Comparison of ENCODE assay signal across 13 cellular contexts in the genomic region with DNA sequence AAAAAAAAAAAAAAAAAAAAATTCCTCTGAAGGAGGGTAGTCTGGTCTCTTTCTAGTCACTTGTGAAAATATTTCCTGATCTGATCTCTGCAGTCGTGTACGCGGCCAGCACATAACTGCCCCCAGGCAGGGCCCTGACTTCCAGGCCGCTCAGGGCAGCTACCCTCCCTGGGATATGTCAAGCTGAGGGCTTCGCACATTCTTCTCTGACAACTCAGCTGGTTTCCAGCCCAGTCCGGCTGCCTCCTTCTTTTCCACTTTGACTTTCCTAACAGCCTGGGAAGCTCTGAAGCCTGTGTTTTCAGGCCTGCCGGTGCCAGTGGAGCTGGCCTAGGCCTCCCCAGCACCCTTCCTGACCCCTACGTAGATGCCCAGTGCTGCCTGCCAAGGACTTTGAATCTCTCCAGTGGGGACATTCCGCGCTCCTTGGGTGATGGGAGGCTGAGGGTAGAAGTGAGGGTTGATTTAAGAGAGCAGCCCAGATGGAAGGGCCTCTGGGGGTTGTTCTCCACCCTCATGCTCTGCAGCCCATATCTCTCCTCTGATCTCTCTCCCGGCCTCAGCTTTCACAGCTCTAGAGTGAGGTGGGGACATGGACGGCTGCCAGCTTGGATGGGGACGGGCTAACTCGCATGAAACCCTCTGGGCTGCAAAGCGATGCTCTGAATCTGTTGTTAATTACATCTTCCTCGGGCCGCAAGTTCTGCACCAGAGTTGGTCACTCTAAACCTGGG. TPM values are rescaled to one million over a fixed set of nuclear protein-coding genes. Genes with fewer than 3 reads are reported as not detected.
DNase-seq lines count a peak whose midpoint lies in the region; ATAC-seq, FAIRE-seq and TF ChIP-seq lines count a peak whose summit lies in the region.
"Had no signal": no experiment of that assay in that cellular context is flagged by ENCODE, and none has a peak within 500 bp of the region (broad histone marks: within the 10 kb centered on the region; RNA-seq: fewer than 3 reads in every experiment).

No MANE protein-coding gene starts in this region.

- H3K27ac ChIP-seq in astrocyte (ENCODE audit: low read depth, low read length): peak overlapping the region; percentile 84
- H3K27ac ChIP-seq in right atrium auricular region: peak overlapping the region; percentile 68 to 77

- H3K4me1 Mint-ChIP-seq in astrocyte (ENCODE audit: low read depth, unreplicated experiment): peaks cover 72% of the 10 kb centered on the region
- no peaks in the 10 kb centered on the region for H3K4me1 Mint-ChIP-seq in natural killer cell treated with Interleukin-12 subunit alpha and Interleukin-12 subunit beta and Interleukin-15 and Interleukin-18, amount 100 ng/mL, for 72 hours (ENCODE audit: low read depth in 2 of 2)

- peak overlapping the region; percentile 96 for H3K27ac Mint-ChIP-seq in astrocyte (ENCODE audit: unreplicated experiment)
- no peak overlapping the region for H3K27ac Mint-ChIP-seq in natural killer cell treated with Interleukin-12 subunit alpha and Interleukin-12 subunit beta and Interleukin-15 and Interleukin-18, amount 100 ng/mL, for 72 hours

- H4K20me1 ChIP-seq in astrocyte (ENCODE audit: insufficient read depth, low read length): peaks cover 96% of the 10 kb centered on the region

- FAIRE-seq in astrocyte (lab: Jason Lieb, UNC): peak; percentile 73
- FAIRE-seq: colon, G401.6 had no signal

- H3K36me3 Mint-ChIP-seq in astrocyte (ENCODE audit: low read depth, unreplicated experiment): peaks cover 51% of the 10 kb centered on the region
- H3K36me3 Mint-ChIP-seq in natural killer cell treated with Interleukin-12 subunit alpha and Interleukin-12 subunit beta and Interleukin-15 and Interleukin-18, amount 100 ng/mL, for 72 hours: no peaks in the 10 kb centered on the region

- ATAC-seq in natural killer cell treated with Interleukin-12 subunit alpha and Interleukin-12 subunit beta and Interleukin-15 and Interleukin-18, amount 100 ng/mL, for 72 hours: no peak
- no peak for ATAC-seq in HG02970 (IDR thresholded peaks at IDR 0.05; ENCODE audit: low FRiP score, unreplicated experiment)

- H3K9ac ChIP-seq in astrocyte (ENCODE audit: low read length) (peak overlapping the region; percentile 77), skeletal muscle satellite cell (ENCODE audit: low read depth, low read length) (peak overlapping the region; percentile 86)

- H3K27me3 Mint-ChIP-seq in astrocyte (ENCODE audit: low read depth, unreplicated experiment): no peaks in the 10 kb centered on the region
- H3K27me3 Mint-ChIP-seq in natural killer cell treated with Interleukin-12 subunit alpha and Interleukin-12 subunit beta and Interleukin-15 and Interleukin-18, amount 100 ng/mL, for 72 hours: peaks cover 0 to 8% of the 10 kb centered on the region in 2 donors

- H3K27me3 ChIP-seq in astrocyte (ENCODE audit: insufficient read depth, low read length) (no peaks in the 10 kb centered on the region), right atrium auricular region (no peaks in the 10 kb centered on the region), skeletal muscle satellite cell (ENCODE audit: control insufficient read depth, insufficient read depth, low read length) (no peaks in the 10 kb centered on the region)

- H3K4me3 ChIP-seq in astrocyte (ENCODE audit: insufficient read depth, low read depth, low read length) (no peak overlapping the region), right atrium auricular region (no peak overlapping the region), skeletal muscle satellite cell (ENCODE audit: low read length) (peak overlapping the region; percentile 52)

- H3K9me3 ChIP-seq in astrocyte (ENCODE audit: insufficient read depth, low read depth, low read length) (peaks cover 5% of the 10 kb centered on the region), right atrium auricular region (peaks cover 0 to 7% of the 10 kb centered on the region in 2 donors), skeletal muscle satellite cell (replicated peaks; ENCODE audit: low read length) (no peaks in the 10 kb centered on the region)

- H3K9me3 Mint-ChIP-seq in astrocyte (ENCODE audit: unreplicated experiment): no peaks in the 10 kb centered on the region
- peaks cover 4% of the 10 kb centered on the region for H3K9me3 Mint-ChIP-seq in natural killer cell treated with Interleukin-12 subunit alpha and Interleukin-12 subunit beta and Interleukin-15 and Interleukin-18, amount 100 ng/mL, for 72 hours

- peak overlapping the region; percentile 80 for H3K4me3 Mint-ChIP-seq in astrocyte (ENCODE audit: unreplicated experiment)
- no peak overlapping the region for H3K4me3 Mint-ChIP-seq in natural killer cell treated with Interleukin-12 subunit alpha and Interleukin-12 subunit beta and Interleukin-15 and Interleukin-18, amount 100 ng/mL, for 72 hours

- no peak for TF ChIP-seq CTCF in astrocyte (IDR thresholded peaks at IDR 0.05; ENCODE audit: insufficient read depth, low read depth, low read length)
- no peak for TF ChIP-seq CTCF in right atrium auricular region (IDR thresholded peaks at IDR 0.05)

- H2AFZ ChIP-seq in astrocyte (ENCODE audit: low read depth, low read length): no peak overlapping the region

- H3K4me1 ChIP-seq in astrocyte (ENCODE audit: insufficient read depth, low read length) (peaks cover 47% of the 10 kb centered on the region), right atrium auricular region (peaks cover 0 to 43% of the 10 kb centered on the region in 2 donors), skeletal muscle satellite cell (ENCODE audit: control insufficient read depth, insufficient read depth, low read length) (peaks cover 51% of the 10 kb centered on the region)

- H3K4me2 ChIP-seq in astrocyte (ENCODE audit: low read length): peak overlapping the region; percentile 75
- peak overlapping the region; percentile 75 for H3K4me2 ChIP-seq in skeletal muscle satellite cell (ENCODE audit: low read length)

- H3K36me3 ChIP-seq in astrocyte (ENCODE audit: insufficient read depth, low read length): peaks cover 22% of the 10 kb centered on the region
- H3K36me3 ChIP-seq in right atrium auricular region: no peaks in the 10 kb centered on the region
- H3K36me3 ChIP-seq in skeletal muscle satellite cell (ENCODE audit: insufficient read depth, low read length): peaks cover 31% of the 10 kb centered on the region

- DNase-seq in GM03348 (ENCODE audit: low spot score): peak; percentile 89
- peak; percentile 87 for DNase-seq in astrocyte (ENCODE audit: low read depth)
- peak; percentile 83 for DNase-seq in right atrium auricular region (ENCODE audit: low spot score)
- no peak for DNase-seq in natural killer cell treated with Interleukin-12 subunit alpha and Interleukin-12 subunit beta and Interleukin-15 and Interleukin-18, amount 100 ng/mL, for 72 hours (ENCODE audit: low spot score)
- DNase-seq in stimulated activated CD4-positive, alpha-beta T cell treated with anti-CD3 and anti-CD28 coated beads, Interleukin-2, amount 100 ng/mL, for 48 hours: no peak
- DNase-seq in iPS-NIHi7 (ENCODE audit: extremely low spot score): no peak
- DNase-seq: activated CD4-positive, alpha-beta T cell treated with anti-CD3 and anti-CD28 coated beads for 4 hours; NCI-H524; stimulated activated CD8-positive, alpha-beta memory T cell treated with anti-CD3 and anti-CD28 coated beads, Interleukin-4, amount 100 ng/mL, for 48 hours had no signal

- H3K79me2 ChIP-seq in astrocyte (ENCODE audit: insufficient read depth, low read length): peaks cover 98% of the 10 kb centered on the region

RNA-seq across cellular contexts. Expression of a gene that starts 20.7 kb away (rescaled TPM):
- total RNA-seq in astrocyte: 1,055 and 1,568 TPM in 2 replicates
- total RNA-seq in right atrium auricular region: 10 to 100 TPM; 10.9 to 22.0 TPM
- total RNA-seq in skeletal muscle satellite cell (2012; rRNA removed): 64.6 and 148 TPM in 2 replicates
- not detected for total RNA-seq in natural killer cell treated with Interleukin-12 subunit alpha and Interleukin-12 subunit beta and Interleukin-15 and Interleukin-18, amount 100 ng/mL, for 72 hours

Comparison
In these comparisons a context has a peak if more than half of its experiments do, and no peak if none do; other contexts are left out.
1. DNase-seq: peak in GM03348 (single experiment), astrocyte (single experiment) and right atrium auricular region (single experiment); none in natural killer cell treated with Interleukin-12 subunit alpha and Interleukin-12 subunit beta and Interleukin-15 and Interleukin-18, amount 100 ng/mL, for 72 hours (single experiment), stimulated activated CD4-positive, alpha-beta T cell treated with anti-CD3 and anti-CD28 coated beads, Interleukin-2, amount 100 ng/mL, for 48 hours (0 of 2) and iPS-NIHi7 (single experiment).
2. RNA of a gene that starts 20.7 kb away (total RNA-seq): 1,055 to 1,568 TPM in astrocyte; 10.9 to 22.0 TPM in right atrium auricular region and not detected in natural killer cell treated with Interleukin-12 subunit alpha and Interleukin-12 subunit beta and Interleukin-15 and Interleukin-18, amount 100 ng/mL, for 72 hours; every median in the first group is over 10 times any median in the second.